33 cellular contexts compared by ENCODE assay signal in genomic region chr13:101451641-101452040, GRCh38. TPM values are rescaled to one million over a fixed set of nuclear protein-coding genes. Genes with fewer than 3 reads are reported as not detected.
A peak's percentile ranks its signal among the peaks of the same experiment; 100 is the strongest.
DNase-seq lines count a peak whose midpoint lies in the region; ATAC-seq and TF ChIP-seq lines count a peak whose summit lies in the region.
"Had no signal": no experiment of that assay in that cellular context is flagged by ENCODE, and none has a peak within 500 bp of the region (broad histone marks: within the 10 kb centered on the region; RNA-seq: fewer than 3 reads in every experiment).

No MANE protein-coding gene starts in this region.

- POLR2A ChIA-PET in SK-N-SH (lab: Yijun Ruan, JAX) = no interaction called here

- no peak overlapping the region for H2AFZ ChIP-seq in SK-N-SH (ENCODE audit: low read depth)

- H3K27ac ChIP-seq in SK-N-SH (ENCODE audit: low read depth in 2 of 2, low read length in 1 of 2) = peak overlapping the region in 1 of 2 experiments; percentile 90; a peak in 3 of 4 replicates
- H3K27ac ChIP-seq: 22Rv1, cardiac muscle cell, colonic mucosa, left ventricle myocardium inferior, neutrophil, psoas muscle had no signal

- no peaks in the 10 kb centered on the region for H3K4me1 Mint-ChIP-seq in natural killer cell
- H3K4me1 Mint-ChIP-seq: CD4-positive, CD25-positive, alpha-beta regulatory T cell; stimulated activated effector memory CD8-positive, alpha-beta T cell treated with anti-CD3 and anti-CD28 coated beads, Interleukin-12 subunit alpha, Interleukin-12 subunit beta, amount 100 ng/mL, for 72 hours had no signal

- H3K4me2 ChIP-seq in SK-N-SH = peak overlapping the region; percentile 92

- H3K4me3 Mint-ChIP-seq in natural killer cell = no peak overlapping the region
- H3K4me3 Mint-ChIP-seq: activated CD4-positive, alpha-beta memory T cell treated with anti-CD3 and anti-CD28 coated beads for 36 hours; activated naive CD4-positive, alpha-beta T cell treated with anti-CD3 and anti-CD28 coated beads for 36 hours; CD4-positive, CD25-positive, alpha-beta regulatory T cell; effector memory CD8-positive, alpha-beta T cell; stimulated activated effector memory CD8-positive, alpha-beta T cell treated with anti-CD3 and anti-CD28 coated beads, Interleukin-12 subunit alpha, Interleukin-12 subunit beta, amount 100 ng/mL, for 72 hours; T-helper 17 cell; type B pancreatic cell had no signal

- ATAC-seq in SK-N-SH treated with all-trans-retinoic acid at 6 μM for 48 hours = no peak
- no peak for ATAC-seq in natural killer cell
- ATAC-seq: effector memory CD8-positive, alpha-beta T cell; stimulated activated effector memory CD8-positive, alpha-beta T cell treated with anti-CD3 and anti-CD28 coated beads, Interleukin-12 subunit alpha, Interleukin-12 subunit beta, amount 100 ng/mL, for 72 hours; T-helper 17 cell had no signal

- CTCF ChIA-PET in SK-N-SH (lab: Yijun Ruan, JAX) = interaction anchor here (1.3 kb wide), 1 partner anchor 9 kb away, joined by 3 read pairs; no protein-coding TSS in a partner anchor

- no peak overlapping the region for H3K27ac Mint-ChIP-seq in natural killer cell
- H3K27ac Mint-ChIP-seq: activated CD4-positive, alpha-beta memory T cell treated with anti-CD3 and anti-CD28 coated beads for 36 hours; activated naive CD4-positive, alpha-beta T cell treated with anti-CD3 and anti-CD28 coated beads for 36 hours; effector memory CD8-positive, alpha-beta T cell; stimulated activated effector memory CD8-positive, alpha-beta T cell treated with anti-CD3 and anti-CD28 coated beads, Interleukin-12 subunit alpha, Interleukin-12 subunit beta, amount 100 ng/mL, for 72 hours; T-helper 17 cell; type B pancreatic cell had no signal

- H3K27me3 ChIP-seq in SK-N-SH (ENCODE audit: insufficient read depth) = no peaks in the 10 kb centered on the region
- H3K27me3 ChIP-seq in adipocyte (replicated peaks; ENCODE audit: control insufficient read depth, insufficient read depth, low read length) = no peaks in the 10 kb centered on the region
- H3K27me3 ChIP-seq: colonic mucosa had no signal

- no peak for TF ChIP-seq EP300 in SK-N-SH (IDR thresholded peaks at IDR 0.05; ENCODE audit: borderline replicate concordance in 1 of 2, low read depth in 1 of 2, low read length in 1 of 2)

- H4K20me1 ChIP-seq in SK-N-SH (ENCODE audit: insufficient read depth) = no peaks in the 10 kb centered on the region

- H3K9ac ChIP-seq in SK-N-SH = peak overlapping the region; percentile 73
- peak overlapping the region; percentile 97 for H3K9ac ChIP-seq in adipocyte (ENCODE audit: low read length)

- H3K27me3 Mint-ChIP-seq in natural killer cell (ENCODE audit: low read depth in 2 of 2) = peaks cover 9 to 19% of the 10 kb centered on the region in 2 donors

- H3K4me3 ChIP-seq in SK-N-SH (ENCODE audit: low read depth in 2 of 2, low read length in 1 of 2) = peak overlapping the region; percentile 65 to 82; a peak in 3 of 4 replicates
- H3K4me3 ChIP-seq in adipocyte (ENCODE audit: low read length) = peak overlapping the region; percentile 97
- H3K4me3 ChIP-seq: cardiac muscle cell, colonic mucosa, psoas muscle had no signal

- no peaks in the 10 kb centered on the region for H3K9me2 ChIP-seq in SK-N-SH

- H3F3A ChIP-seq in SK-N-SH (replicated peaks; ENCODE audit: insufficient read depth) = peaks cover 67% of the 10 kb centered on the region

- no peak for TF ChIP-seq CTCF in SK-N-SH (IDR thresholded peaks at IDR 0.05)
- TF ChIP-seq CTCF in natural killer cell (IDR thresholded peaks at IDR 0.05) = no peak

- DNase-seq in SK-N-SH = no peak
- no peak for DNase-seq in adipocyte (ENCODE audit: low read depth)
- peak; percentile 33 for DNase-seq in kidney tubule cell (ENCODE audit: low spot score)
- no peak for DNase-seq in T-helper 2 cell
- no peak for DNase-seq in stimulated activated CD4-positive, alpha-beta T cell treated with anti-CD3 and anti-CD28 coated beads, Interleukin-2, amount 100 ng/mL, for 24 hours
- DNase-seq in occipital lobe (lab: John Stamatoyannopoulos, UW) = no peak
- DNase-seq in natural killer cell = no peak
- DNase-seq: activated CD4-positive, alpha-beta memory T cell treated with anti-CD3 and anti-CD28 coated beads for 36 hours; activated CD4-positive, CD25-positive, alpha-beta regulatory T cell treated with anti-CD3 and anti-CD28 coated beads, Interleukin-2, amount 50 U/mL, for 72 hours; activated CD8-positive, alpha-beta memory T cell treated with anti-CD3 and anti-CD28 coated beads, Interleukin-2, amount 50 U/mL, for 4 hours; activated naive CD4-positive, alpha-beta T cell treated with anti-CD3 and anti-CD28 coated beads for 36 hours; CD4-positive, CD25-positive, alpha-beta regulatory T cell; colonic mucosa; effector memory CD8-positive, alpha-beta T cell; foreskin fibroblast; GOT3; head of caudate nucleus; islet precursor cell; left ventricle myocardium inferior; NCI-H1092 treated with DMSO at 0.1 percent for 48 hours; NCI-H1930; NCI-H510A treated with DMSO at 0.1 percent for 48 hours; psoas muscle; stimulated activated CD4-positive, alpha-beta T cell treated with anti-CD3 and anti-CD28 coated beads, Interleukin-15, amount 100 ng/mL, for 24 hours; T-helper 17 cell had no signal

- no peaks in the 10 kb centered on the region for H3K36me3 Mint-ChIP-seq in natural killer cell
- H3K36me3 Mint-ChIP-seq: activated CD4-positive, alpha-beta memory T cell treated with anti-CD3 and anti-CD28 coated beads for 36 hours; CD4-positive, CD25-positive, alpha-beta regulatory T cell; stimulated activated effector memory CD8-positive, alpha-beta T cell treated with anti-CD3 and anti-CD28 coated beads, Interleukin-12 subunit alpha, Interleukin-12 subunit beta, amount 100 ng/mL, for 72 hours; type B pancreatic cell had no signal

- intact Hi-C loops in natural killer cell (cut with micrococcal nuclease) = no loop called here

- TF ChIP-seq RAD21 in SK-N-SH (IDR thresholded peaks at IDR 0.05; ENCODE audit: low read length) = no peak

- H3K79me2 ChIP-seq in SK-N-SH (ENCODE audit: insufficient read depth) = peaks cover 49% of the 10 kb centered on the region

- H3K4me1 ChIP-seq in SK-N-SH (ENCODE audit: control insufficient read depth in 1 of 2, insufficient read depth in 2 of 2, low read depth in 1 of 2, low read length in 1 of 2) = peaks cover 11 to 29% of the 10 kb centered on the region in 2 experiments
- H3K4me1 ChIP-seq in adipocyte (ENCODE audit: control insufficient read depth, insufficient read depth, low read length) = peaks cover 42% of the 10 kb centered on the region
- H3K4me1 ChIP-seq: colonic mucosa, psoas muscle had no signal

- H3K9me3 Mint-ChIP-seq in natural killer cell = peaks cover 0 to 3% of the 10 kb centered on the region in 2 donors
- H3K9me3 Mint-ChIP-seq: activated CD4-positive, alpha-beta memory T cell treated with anti-CD3 and anti-CD28 coated beads for 36 hours; activated naive CD4-positive, alpha-beta T cell treated with anti-CD3 and anti-CD28 coated beads for 36 hours; effector memory CD8-positive, alpha-beta T cell; stimulated activated effector memory CD8-positive, alpha-beta T cell treated with anti-CD3 and anti-CD28 coated beads, Interleukin-12 subunit alpha, Interleukin-12 subunit beta, amount 100 ng/mL, for 72 hours; type B pancreatic cell had no signal

- H3K36me3 ChIP-seq in SK-N-SH (replicated peaks in 1 of 2; ENCODE audit: control insufficient read depth in 1 of 2, insufficient read depth in 2 of 2, low read length in 1 of 2) = peaks cover 0 to 4% of the 10 kb centered on the region in 2 experiments
- H3K36me3 ChIP-seq in adipocyte (ENCODE audit: control insufficient read depth, insufficient read depth, low read length, severe bottlenecking) = no peaks in the 10 kb centered on the region
- H3K36me3 ChIP-seq: cardiac muscle cell, colonic mucosa, left ventricle myocardium inferior, neutrophil had no signal

- no peaks in the 10 kb centered on the region for H3K9me3 ChIP-seq in SK-N-SH
- H3K9me3 ChIP-seq in adipocyte (ENCODE audit: control insufficient read depth, low read length) = no peaks in the 10 kb centered on the region
- H3K9me3 ChIP-seq: colonic mucosa, left ventricle myocardium inferior, neutrophil, psoas muscle had no signal

TF ChIP-seq in SK-N-SH, 30 proteins besides CTCF, POLR2A, EP300 and RAD21 (continues in another document):
- TF ChIP-seq RCOR1 (IDR thresholded peaks at IDR 0.05; ENCODE audit: low read length) (no peak), TAF1 (IDR thresholded peaks at IDR 0.05; ENCODE audit: borderline replicate concordance, low read depth, low read length) (no peak), JUND (IDR thresholded peaks at IDR 0.05) (no peak), PBX3 (IDR thresholded peaks at IDR 0.05) (no peak), GATA2 (CRISPR knock-in tag; IDR thresholded peaks at IDR 0.05) (no peak)

TF ChIP-seq in SK-N-SH treated with all-trans-retinoic acid at 6 μM for 48 hours, 23 proteins besides CTCF, POLR2A, EP300 and RAD21:
- TF ChIP-seq ZFP3 (CRISPR knock-in tag; IDR thresholded peaks at IDR 0.05) (no peak), OSR1 (CRISPR knock-in tag; IDR thresholded peaks at IDR 0.05) (no peak), POU6F1 (CRISPR knock-in tag; IDR thresholded peaks at IDR 0.05; ENCODE audit: borderline replicate concordance, low read depth) (no peak), ZNF8 (CRISPR knock-in tag; IDR thresholded peaks at IDR 0.05) (no peak), TCF4 (CRISPR knock-in tag; IDR thresholded peaks at IDR 0.05; ENCODE audit: borderline replicate concordance) (no peak)
TF ChIP-seq in SK-N-SH treated with all-trans-retinoic acid at 6 μM for 48 hours: peak in this region for 0.

RNA-seq across cellular contexts. Expression of gene ITGBL1, which starts 0.8 kb away (rescaled TPM):
- polyA plus RNA-seq in SK-N-SH (2012; rRNA removed) = 78.7 and 90.0 TPM in 2 replicates
- polyA plus RNA-seq in SK-N-SH (2012; cell fraction: cytosol; rRNA removed) = 114 and 131 TPM in 2 replicates
- polyA plus RNA-seq in SK-N-SH (2012; cell fraction: nucleus; rRNA removed) = 52.8 and 78.7 TPM in 2 replicates
- total RNA-seq in occipital lobe (1.1 TPM), natural killer cell (not detected)
- total RNA-seq: activated CD4-positive, alpha-beta memory T cell treated with anti-CD3 and anti-CD28 coated beads for 36 hours; activated naive CD4-positive, alpha-beta T cell treated with anti-CD3 and anti-CD28 coated beads for 36 hours; cardiac muscle cell; CD4-positive, CD25-positive, alpha-beta regulatory T cell; HT-29; T-helper 17 cell had no signal
- polyA plus RNA-seq: cardiac muscle cell; CD4-positive, CD25-positive, alpha-beta regulatory T cell had no signal

RNA-seq across cellular contexts. Expression of gene NALCN, which starts 35.3 kb away (rescaled TPM):
- 3.0 and 4.5 TPM in 2 replicates for polyA plus RNA-seq in SK-N-SH (2012; rRNA removed)
- 4.4 TPM in 2 replicates for polyA plus RNA-seq in SK-N-SH (2012; cell fraction: cytosol; rRNA removed)
- 3.2 and 5.1 TPM in 2 replicates for polyA plus RNA-seq in SK-N-SH (2012; cell fraction: nucleus; rRNA removed)
- total RNA-seq in occipital lobe = 28.5 TPM
- total RNA-seq in natural killer cell = not detected
- total RNA-seq: activated CD4-positive, alpha-beta memory T cell treated with anti-CD3 and anti-CD28 coated beads for 36 hours; activated naive CD4-positive, alpha-beta T cell treated with anti-CD3 and anti-CD28 coated beads for 36 hours; cardiac muscle cell; CD4-positive, CD25-positive, alpha-beta regulatory T cell; Daoy; HT-29; T-helper 17 cell had no signal
- polyA plus RNA-seq: cardiac muscle cell; CD4-positive, CD25-positive, alpha-beta regulatory T cell had no signal

Comparison
In these comparisons a context has a peak if more than half of its experiments do, and no peak if none do; other contexts are left out.
1. RNA of gene NALCN, which starts 35.3 kb away (total RNA-seq): 28.5 TPM in occipital lobe (single experiment); not detected in natural killer cell; every median in the first group is over 10 times any median in the second.